In the genomic region with DNA sequence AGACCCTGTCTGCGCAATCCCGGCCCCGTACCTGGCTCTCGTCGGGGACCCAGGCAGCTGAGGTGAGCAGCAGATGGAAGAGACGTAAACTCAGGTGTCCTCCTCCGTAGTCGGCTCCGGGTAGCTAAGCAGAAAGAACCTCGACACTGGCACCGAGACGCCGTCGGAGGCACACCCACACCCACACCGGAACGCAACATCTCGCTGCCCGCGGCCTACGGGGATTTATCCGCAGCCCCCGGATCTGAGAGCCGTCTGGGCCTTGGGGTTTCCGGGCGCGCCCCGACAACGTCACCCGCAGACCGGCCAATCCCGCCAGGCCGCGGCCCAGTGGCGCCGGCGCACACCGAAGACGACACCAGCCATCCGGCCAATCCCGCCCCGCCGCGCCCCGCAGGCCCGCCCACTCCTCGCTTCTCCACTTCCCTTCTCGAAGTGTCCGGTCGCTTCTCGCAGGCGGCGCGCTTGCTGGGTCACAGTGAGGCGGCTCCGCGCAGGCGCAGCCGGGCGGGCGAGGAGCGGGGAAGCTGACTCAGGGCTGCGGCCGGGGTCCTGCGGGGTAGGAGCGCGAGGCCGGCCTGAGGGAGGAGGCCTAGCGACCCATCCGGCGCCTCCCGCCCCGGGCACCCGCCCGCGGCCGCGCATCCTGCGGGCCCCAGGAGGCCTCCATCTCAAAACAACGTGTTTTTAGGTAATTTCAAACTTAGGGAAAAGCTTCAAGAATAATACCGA, we compare ENCODE assay signal across 1 cellular context.
TF ChIP-seq lines count a peak whose summit lies in the region.

A gene with protein sequence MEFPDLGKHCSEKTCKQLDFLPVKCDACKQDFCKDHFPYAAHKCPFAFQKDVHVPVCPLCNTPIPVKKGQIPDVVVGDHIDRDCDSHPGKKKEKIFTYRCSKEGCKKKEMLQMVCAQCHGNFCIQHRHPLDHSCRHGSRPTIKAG (minus strand): TSS at position 264 of the 732 bp plus-strand sequence. CDS start 1,984 bp downstream, outside the sequence.

TF ChIP-seq in HepG2, 621 proteins besides CTCF, POLR2A, EP300 and RAD21 (continued from another document and continues in another):
- TF ChIP-seq, protein P1, sequence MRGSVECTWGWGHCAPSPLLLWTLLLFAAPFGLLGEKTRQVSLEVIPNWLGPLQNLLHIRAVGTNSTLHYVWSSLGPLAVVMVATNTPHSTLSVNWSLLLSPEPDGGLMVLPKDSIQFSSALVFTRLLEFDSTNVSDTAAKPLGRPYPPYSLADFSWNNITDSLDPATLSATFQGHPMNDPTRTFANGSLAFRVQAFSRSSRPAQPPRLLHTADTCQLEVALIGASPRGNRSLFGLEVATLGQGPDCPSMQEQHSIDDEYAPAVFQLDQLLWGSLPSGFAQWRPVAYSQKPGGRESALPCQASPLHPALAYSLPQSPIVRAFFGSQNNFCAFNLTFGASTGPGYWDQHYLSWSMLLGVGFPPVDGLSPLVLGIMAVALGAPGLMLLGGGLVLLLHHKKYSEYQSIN (CRISPR knock-in tag; IDR thresholded peaks at IDR 0.05; ENCODE audit: borderline replicate concordance), result no peak
- TF ChIP-seq JDP2 (CRISPR knock-in tag; IDR thresholded peaks at IDR 0.05; ENCODE audit: borderline replicate concordance) (no peak), HOXA5 (CRISPR knock-in tag; IDR thresholded peaks at IDR 0.05) (peak; percentile 74), KLF9 (CRISPR knock-in tag; IDR thresholded peaks at IDR 0.05; ENCODE audit: low read depth) (no peak; the same call in 1 of the 2 replicates), RBM22 (optimal IDR thresholded peaks at IDR 0.05; ENCODE audit: low read length) (no peak), YEATS4 (CRISPR knock-in tag; IDR thresholded peaks at IDR 0.05; ENCODE audit: borderline replicate concordance) (peak; percentile 79), MAFF (IDR thresholded peaks at IDR 0.05; ENCODE audit: low read depth, low read length) (peak; percentile 39; the same call in 1 of the 2 replicates), PAWR (CRISPR knock-in tag; IDR thresholded peaks at IDR 0.05; ENCODE audit: borderline replicate concordance) (no peak), ZNF850 (CRISPR knock-in tag; conservative IDR thresholded peaks at IDR 0.05) (no peak), HHEX (CRISPR knock-in tag; IDR thresholded peaks at IDR 0.05) (no peak), FOXP1 (IDR thresholded peaks at IDR 0.05) (no peak), FOXP1 (CRISPR knock-in tag; IDR thresholded peaks at IDR 0.05) (no peak), NFE2L1 (CRISPR knock-in tag; IDR thresholded peaks at IDR 0.05; ENCODE audit: borderline replicate concordance) (0 out of 2 replicates have a peak, but pooled peaks have one; percentile 72), MTA1 (CRISPR knock-in tag; IDR thresholded peaks at IDR 0.05; ENCODE audit: borderline replicate concordance) (no peak), POLR2AphosphoS5 (IDR thresholded peaks at IDR 0.05; ENCODE audit: low read depth, low read length) (peak; percentile 67), NBN (conservative IDR thresholded peaks at IDR 0.05) (no peak), CHD2 (IDR thresholded peaks at IDR 0.05; ENCODE audit: low read depth, low read length) (peak; percentile 79), FOXK2 (IDR thresholded peaks at IDR 0.05) (no peak), ZNF550 (CRISPR knock-in tag; IDR thresholded peaks at IDR 0.05; ENCODE audit: borderline replicate concordance) (no peak), ISL2 (CRISPR knock-in tag; IDR thresholded peaks at IDR 0.05) (no peak), DMAP1 (CRISPR knock-in tag; IDR thresholded peaks at IDR 0.05) (peak; percentile 44; the same call in 1 of the 2 replicates), ASH2L (IDR thresholded peaks at IDR 0.05; ENCODE audit: insufficient read length, low read depth, low read length) (peak; percentile 61), ZNF292 (CRISPR knock-in tag; IDR thresholded peaks at IDR 0.05; ENCODE audit: borderline replicate concordance, low read depth) (no peak), KAT8 (CRISPR knock-in tag; IDR thresholded peaks at IDR 0.05) (peak; percentile 96), NPAS2 (CRISPR knock-in tag; IDR thresholded peaks at IDR 0.05; ENCODE audit: borderline replicate concordance) (no peak), ZNF879 (CRISPR knock-in tag; IDR thresholded peaks at IDR 0.05) (no peak; the same call in 1 of the 2 replicates), SALL2 (CRISPR knock-in tag; IDR thresholded peaks at IDR 0.05) (peak; percentile 88; the same call in 1 of the 2 replicates), BRCA1 (CRISPR knock-in tag; IDR thresholded peaks at IDR 0.05) (0 out of 2 replicates have a peak, but pooled peaks have one; percentile 56), CBX1 (IDR thresholded peaks at IDR 0.05; ENCODE audit: low read depth) (no peak), NR3C1 (CRISPR knock-in tag; IDR thresholded peaks at IDR 0.05) (no peak), ZNF549 (CRISPR knock-in tag; IDR thresholded peaks at IDR 0.05) (no peak), NR2F6 (IDR thresholded peaks at IDR 0.05) (no peak), NR2F6 (CRISPR knock-in tag; IDR thresholded peaks at IDR 0.05) (0 out of 2 replicates have a peak, but pooled peaks have one; percentile 19), GTF3A (CRISPR knock-in tag; conservative IDR thresholded peaks at IDR 0.05) (no peak; the same call in 1 of the 2 replicates)
- TF ChIP-seq, protein P2, sequence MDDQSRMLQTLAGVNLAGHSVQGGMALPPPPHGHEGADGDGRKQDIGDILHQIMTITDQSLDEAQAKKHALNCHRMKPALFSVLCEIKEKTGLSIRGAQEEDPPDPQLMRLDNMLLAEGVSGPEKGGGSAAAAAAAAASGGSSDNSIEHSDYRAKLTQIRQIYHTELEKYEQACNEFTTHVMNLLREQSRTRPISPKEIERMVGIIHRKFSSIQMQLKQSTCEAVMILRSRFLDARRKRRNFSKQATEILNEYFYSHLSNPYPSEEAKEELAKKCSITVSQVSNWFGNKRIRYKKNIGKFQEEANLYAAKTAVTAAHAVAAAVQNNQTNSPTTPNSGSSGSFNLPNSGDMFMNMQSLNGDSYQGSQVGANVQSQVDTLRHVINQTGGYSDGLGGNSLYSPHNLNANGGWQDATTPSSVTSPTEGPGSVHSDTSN (CRISPR knock-in tag; IDR thresholded peaks at IDR 0.05; ENCODE audit: borderline replicate concordance), result peak; percentile 52; the same call in 1 of the 2 replicates
- TF ChIP-seq, protein P3, sequence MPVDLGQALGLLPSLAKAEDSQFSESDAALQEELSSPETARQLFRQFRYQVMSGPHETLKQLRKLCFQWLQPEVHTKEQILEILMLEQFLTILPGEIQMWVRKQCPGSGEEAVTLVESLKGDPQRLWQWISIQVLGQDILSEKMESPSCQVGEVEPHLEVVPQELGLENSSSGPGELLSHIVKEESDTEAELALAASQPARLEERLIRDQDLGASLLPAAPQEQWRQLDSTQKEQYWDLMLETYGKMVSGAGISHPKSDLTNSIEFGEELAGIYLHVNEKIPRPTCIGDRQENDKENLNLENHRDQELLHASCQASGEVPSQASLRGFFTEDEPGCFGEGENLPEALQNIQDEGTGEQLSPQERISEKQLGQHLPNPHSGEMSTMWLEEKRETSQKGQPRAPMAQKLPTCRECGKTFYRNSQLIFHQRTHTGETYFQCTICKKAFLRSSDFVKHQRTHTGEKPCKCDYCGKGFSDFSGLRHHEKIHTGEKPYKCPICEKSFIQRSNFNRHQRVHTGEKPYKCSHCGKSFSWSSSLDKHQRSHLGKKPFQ (CRISPR knock-in tag; IDR thresholded peaks at IDR 0.05; ENCODE audit: insufficient replicate concordance), result no peak
- TF ChIP-seq, protein P4, sequence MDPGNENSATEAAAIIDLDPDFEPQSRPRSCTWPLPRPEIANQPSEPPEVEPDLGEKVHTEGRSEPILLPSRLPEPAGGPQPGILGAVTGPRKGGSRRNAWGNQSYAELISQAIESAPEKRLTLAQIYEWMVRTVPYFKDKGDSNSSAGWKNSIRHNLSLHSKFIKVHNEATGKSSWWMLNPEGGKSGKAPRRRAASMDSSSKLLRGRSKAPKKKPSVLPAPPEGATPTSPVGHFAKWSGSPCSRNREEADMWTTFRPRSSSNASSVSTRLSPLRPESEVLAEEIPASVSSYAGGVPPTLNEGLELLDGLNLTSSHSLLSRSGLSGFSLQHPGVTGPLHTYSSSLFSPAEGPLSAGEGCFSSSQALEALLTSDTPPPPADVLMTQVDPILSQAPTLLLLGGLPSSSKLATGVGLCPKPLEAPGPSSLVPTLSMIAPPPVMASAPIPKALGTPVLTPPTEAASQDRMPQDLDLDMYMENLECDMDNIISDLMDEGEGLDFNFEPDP (CRISPR knock-in tag; conservative IDR thresholded peaks at IDR 0.05), result 0 out of 2 replicates have a peak, but pooled peaks have one; percentile 9
- TF ChIP-seq, protein P5, sequence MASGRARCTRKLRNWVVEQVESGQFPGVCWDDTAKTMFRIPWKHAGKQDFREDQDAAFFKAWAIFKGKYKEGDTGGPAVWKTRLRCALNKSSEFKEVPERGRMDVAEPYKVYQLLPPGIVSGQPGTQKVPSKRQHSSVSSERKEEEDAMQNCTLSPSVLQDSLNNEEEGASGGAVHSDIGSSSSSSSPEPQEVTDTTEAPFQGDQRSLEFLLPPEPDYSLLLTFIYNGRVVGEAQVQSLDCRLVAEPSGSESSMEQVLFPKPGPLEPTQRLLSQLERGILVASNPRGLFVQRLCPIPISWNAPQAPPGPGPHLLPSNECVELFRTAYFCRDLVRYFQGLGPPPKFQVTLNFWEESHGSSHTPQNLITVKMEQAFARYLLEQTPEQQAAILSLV (CRISPR knock-in tag; IDR thresholded peaks at IDR 0.05; ENCODE audit: borderline replicate concordance), result no peak
- TF ChIP-seq, protein P6, sequence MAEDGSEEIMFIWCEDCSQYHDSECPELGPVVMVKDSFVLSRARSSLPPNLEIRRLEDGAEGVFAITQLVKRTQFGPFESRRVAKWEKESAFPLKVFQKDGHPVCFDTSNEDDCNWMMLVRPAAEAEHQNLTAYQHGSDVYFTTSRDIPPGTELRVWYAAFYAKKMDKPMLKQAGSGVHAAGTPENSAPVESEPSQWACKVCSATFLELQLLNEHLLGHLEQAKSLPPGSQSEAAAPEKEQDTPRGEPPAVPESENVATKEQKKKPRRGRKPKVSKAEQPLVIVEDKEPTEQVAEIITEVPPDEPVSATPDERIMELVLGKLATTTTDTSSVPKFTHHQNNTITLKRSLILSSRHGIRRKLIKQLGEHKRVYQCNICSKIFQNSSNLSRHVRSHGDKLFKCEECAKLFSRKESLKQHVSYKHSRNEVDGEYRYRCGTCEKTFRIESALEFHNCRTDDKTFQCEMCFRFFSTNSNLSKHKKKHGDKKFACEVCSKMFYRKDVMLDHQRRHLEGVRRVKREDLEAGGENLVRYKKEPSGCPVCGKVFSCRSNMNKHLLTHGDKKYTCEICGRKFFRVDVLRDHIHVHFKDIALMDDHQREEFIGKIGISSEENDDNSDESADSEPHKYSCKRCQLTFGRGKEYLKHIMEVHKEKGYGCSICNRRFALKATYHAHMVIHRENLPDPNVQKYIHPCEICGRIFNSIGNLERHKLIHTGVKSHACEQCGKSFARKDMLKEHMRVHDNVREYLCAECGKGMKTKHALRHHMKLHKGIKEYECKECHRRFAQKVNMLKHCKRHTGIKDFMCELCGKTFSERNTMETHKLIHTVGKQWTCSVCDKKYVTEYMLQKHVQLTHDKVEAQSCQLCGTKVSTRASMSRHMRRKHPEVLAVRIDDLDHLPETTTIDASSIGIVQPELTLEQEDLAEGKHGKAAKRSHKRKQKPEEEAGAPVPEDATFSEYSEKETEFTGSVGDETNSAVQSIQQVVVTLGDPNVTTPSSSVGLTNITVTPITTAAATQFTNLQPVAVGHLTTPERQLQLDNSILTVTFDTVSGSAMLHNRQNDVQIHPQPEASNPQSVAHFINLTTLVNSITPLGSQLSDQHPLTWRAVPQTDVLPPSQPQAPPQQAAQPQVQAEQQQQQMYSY (CRISPR knock-in tag; IDR thresholded peaks at IDR 0.05), result no peak
- TF ChIP-seq, protein P7, sequence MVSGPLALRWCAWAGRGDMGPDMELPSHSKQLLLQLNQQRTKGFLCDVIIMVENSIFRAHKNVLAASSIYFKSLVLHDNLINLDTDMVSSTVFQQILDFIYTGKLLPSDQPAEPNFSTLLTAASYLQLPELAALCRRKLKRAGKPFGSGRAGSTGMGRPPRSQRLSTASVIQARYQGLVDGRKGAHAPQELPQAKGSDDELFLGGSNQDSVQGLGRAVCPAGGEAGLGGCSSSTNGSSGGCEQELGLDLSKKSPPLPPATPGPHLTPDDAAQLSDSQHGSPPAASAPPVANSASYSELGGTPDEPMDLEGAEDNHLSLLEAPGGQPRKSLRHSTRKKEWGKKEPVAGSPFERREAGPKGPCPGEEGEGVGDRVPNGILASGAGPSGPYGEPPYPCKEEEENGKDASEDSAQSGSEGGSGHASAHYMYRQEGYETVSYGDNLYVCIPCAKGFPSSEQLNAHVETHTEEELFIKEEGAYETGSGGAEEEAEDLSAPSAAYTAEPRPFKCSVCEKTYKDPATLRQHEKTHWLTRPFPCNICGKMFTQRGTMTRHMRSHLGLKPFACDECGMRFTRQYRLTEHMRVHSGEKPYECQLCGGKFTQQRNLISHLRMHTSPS (CRISPR knock-in tag; IDR thresholded peaks at IDR 0.05; ENCODE audit: low read depth), result 0 out of 2 replicates have a peak, but pooled peaks have one; percentile 11
- TF ChIP-seq, protein P8, sequence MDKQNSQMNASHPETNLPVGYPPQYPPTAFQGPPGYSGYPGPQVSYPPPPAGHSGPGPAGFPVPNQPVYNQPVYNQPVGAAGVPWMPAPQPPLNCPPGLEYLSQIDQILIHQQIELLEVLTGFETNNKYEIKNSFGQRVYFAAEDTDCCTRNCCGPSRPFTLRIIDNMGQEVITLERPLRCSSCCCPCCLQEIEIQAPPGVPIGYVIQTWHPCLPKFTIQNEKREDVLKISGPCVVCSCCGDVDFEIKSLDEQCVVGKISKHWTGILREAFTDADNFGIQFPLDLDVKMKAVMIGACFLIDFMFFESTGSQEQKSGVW (CRISPR knock-in tag; IDR thresholded peaks at IDR 0.05; ENCODE audit: borderline replicate concordance), result no peak
- TF ChIP-seq, protein P9, sequence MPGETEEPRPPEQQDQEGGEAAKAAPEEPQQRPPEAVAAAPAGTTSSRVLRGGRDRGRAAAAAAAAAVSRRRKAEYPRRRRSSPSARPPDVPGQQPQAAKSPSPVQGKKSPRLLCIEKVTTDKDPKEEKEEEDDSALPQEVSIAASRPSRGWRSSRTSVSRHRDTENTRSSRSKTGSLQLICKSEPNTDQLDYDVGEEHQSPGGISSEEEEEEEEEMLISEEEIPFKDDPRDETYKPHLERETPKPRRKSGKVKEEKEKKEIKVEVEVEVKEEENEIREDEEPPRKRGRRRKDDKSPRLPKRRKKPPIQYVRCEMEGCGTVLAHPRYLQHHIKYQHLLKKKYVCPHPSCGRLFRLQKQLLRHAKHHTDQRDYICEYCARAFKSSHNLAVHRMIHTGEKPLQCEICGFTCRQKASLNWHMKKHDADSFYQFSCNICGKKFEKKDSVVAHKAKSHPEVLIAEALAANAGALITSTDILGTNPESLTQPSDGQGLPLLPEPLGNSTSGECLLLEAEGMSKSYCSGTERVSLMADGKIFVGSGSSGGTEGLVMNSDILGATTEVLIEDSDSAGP (CRISPR knock-in tag; IDR thresholded peaks at IDR 0.05; ENCODE audit: borderline replicate concordance), result peak; percentile 70
- TF ChIP-seq, protein P10, sequence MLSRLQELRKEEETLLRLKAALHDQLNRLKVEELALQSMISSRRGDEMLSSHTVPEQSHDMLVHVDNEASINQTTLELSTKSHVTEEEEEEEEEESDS (CRISPR knock-in tag; IDR thresholded peaks at IDR 0.05; ENCODE audit: borderline replicate concordance), result no peak
- TF ChIP-seq, protein P11, sequence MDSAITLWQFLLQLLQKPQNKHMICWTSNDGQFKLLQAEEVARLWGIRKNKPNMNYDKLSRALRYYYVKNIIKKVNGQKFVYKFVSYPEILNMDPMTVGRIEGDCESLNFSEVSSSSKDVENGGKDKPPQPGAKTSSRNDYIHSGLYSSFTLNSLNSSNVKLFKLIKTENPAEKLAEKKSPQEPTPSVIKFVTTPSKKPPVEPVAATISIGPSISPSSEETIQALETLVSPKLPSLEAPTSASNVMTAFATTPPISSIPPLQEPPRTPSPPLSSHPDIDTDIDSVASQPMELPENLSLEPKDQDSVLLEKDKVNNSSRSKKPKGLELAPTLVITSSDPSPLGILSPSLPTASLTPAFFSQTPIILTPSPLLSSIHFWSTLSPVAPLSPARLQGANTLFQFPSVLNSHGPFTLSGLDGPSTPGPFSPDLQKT (CRISPR knock-in tag; IDR thresholded peaks at IDR 0.05; ENCODE audit: borderline replicate concordance), result no peak
